In genomic region chr10:103584216-103585010, GRCh38 we compare ENCODE assay signal across 8 cellular contexts.
DNase-seq lines count a peak whose midpoint lies in the region; ATAC-seq and TF ChIP-seq lines count a peak whose summit lies in the region.

No MANE protein-coding gene starts in this region.

- DNase-seq in AG04450 (ENCODE audit: low read depth, low spot score) (no peak), MM.1S (peak; percentile 14), kidney epithelial cell (ENCODE audit: low read depth) (no peak), adrenal gland (no peak), NCI-H446 treated with DMSO at 0.1 percent for 48 hours (lab: John Stamatoyannopoulos, UW) (no peak)
- DNase-seq in activated naive CD4-positive, alpha-beta T cell treated with Interleukin-2 at 50 U/mL for 16 hours: peak; percentile 62
- DNase-seq in stimulated activated CD8-positive, alpha-beta memory T cell treated with anti-CD3 and anti-CD28 coated beads, Interleukin-4, amount 100 ng/mL, for 24 hours (ENCODE audit: low read depth): peak; percentile 40

- CTCF ChIA-PET in AG04450 (lab: Charles Lee): interaction anchor here (0.5 to 0.6 kb wide), 2 partner anchors 9 to 80 kb away, joined by 3 to 4 read pairs; no protein-coding TSS in a partner anchor

- H3K36me3 ChIP-seq in MM.1S (replicated peaks; ENCODE audit: insufficient read depth, low read length): no peaks in the 10 kb centered on the region; the same call in 1 of the 2 replicates
- no peaks in the 10 kb centered on the region for H3K36me3 ChIP-seq in kidney epithelial cell (ENCODE audit: control insufficient read depth, insufficient read depth, low read length)
- no peaks in the 10 kb centered on the region for H3K36me3 ChIP-seq in adrenal gland (replicated peaks in 1 of 2)

- no peaks in the 10 kb centered on the region for H4K20me1 ChIP-seq in MM.1S (ENCODE audit: insufficient read depth, low read length)

- H3K27me3 ChIP-seq in AG04450 (ENCODE audit: control insufficient read depth, insufficient read depth, low read length) (peaks cover 40% of the 10 kb centered on the region), MM.1S (replicated peaks; ENCODE audit: insufficient read depth, low read length) (no peaks in the 10 kb centered on the region), kidney epithelial cell (ENCODE audit: control insufficient read depth, insufficient read depth, low read length) (peaks cover 11% of the 10 kb centered on the region), adrenal gland (peaks cover 5% of the 10 kb centered on the region)

- TF ChIP-seq CTCF in AG04450 (IDR thresholded peaks at IDR 0.05; ENCODE audit: low read depth, low read length) (no peak), MM.1S (IDR thresholded peaks at IDR 0.05; ENCODE audit: low read length) (no peak), kidney epithelial cell (IDR thresholded peaks at IDR 0.05; ENCODE audit: insufficient read depth, low read length, poor library complexity, severe bottlenecking) (no peak), adrenal gland (IDR thresholded peaks at IDR 0.05) (no peak)

- TF ChIP-seq POLR2A in adrenal gland (IDR thresholded peaks at IDR 0.05): no peak

- no peak overlapping the region for H3K27ac ChIP-seq in AG04450 (ENCODE audit: low read depth, low read length)
- H3K27ac ChIP-seq in MM.1S (ENCODE audit: low read length): no peak overlapping the region
- H3K27ac ChIP-seq in adrenal gland: peak overlapping the region in 1 of 5 donors; percentile 5

- peaks cover 9% of the 10 kb centered on the region for H3K4me1 ChIP-seq in MM.1S (ENCODE audit: low read length)
- no peaks in the 10 kb centered on the region for H3K4me1 ChIP-seq in adrenal gland (replicated peaks in 1 of 2)

- H3K9me2 ChIP-seq in MM.1S (replicated peaks; ENCODE audit: insufficient read depth, low read length): no peaks in the 10 kb centered on the region

- POLR2A ChIA-PET in AG04450 (lab: Yijun Ruan, JAX): interaction anchor here (0.6 kb wide), 1 partner anchor 106 kb away, joined by 4 read pairs; no protein-coding TSS in a partner anchor

- no peak overlapping the region for H3K9ac ChIP-seq in MM.1S (ENCODE audit: low read length)

- H3K4me3 ChIP-seq in AG04450 (ENCODE audit: low read depth, low read length) (peak overlapping the region; percentile 37; the same call in 1 of the 2 replicates), MM.1S (ENCODE audit: low read length) (no peak overlapping the region), kidney epithelial cell (ENCODE audit: low read depth, low read length) (peak overlapping the region; percentile 32), adrenal gland (peak overlapping the region in 1 of 4 donors; percentile 52)

- no peak overlapping the region for H2AFZ ChIP-seq in MM.1S (ENCODE audit: low read length)

- no peak overlapping the region for H3K4me2 ChIP-seq in MM.1S (ENCODE audit: low read depth, low read length)

- no peaks in the 10 kb centered on the region for H3F3A ChIP-seq in MM.1S (ENCODE audit: insufficient read depth, low read length)

- no peak for ATAC-seq in GM19455 (IDR thresholded peaks at IDR 0.05; ENCODE audit: unreplicated experiment)

- WGBS in adrenal gland, 4 donors: 7 to 16% (median 12%) methylated on average over 12 to 111 of the region's 111 CpGs

- no peaks in the 10 kb centered on the region for H3K79me2 ChIP-seq in MM.1S (ENCODE audit: low read length)

- intact Hi-C loops in adrenal gland (cut with DNase I): no loop called here

- H3K9me3 ChIP-seq in AG04450 (ENCODE audit: control insufficient read depth, insufficient read depth, low read length): peaks cover 3% of the 10 kb centered on the region; the same call in 1 of the 2 replicates
- H3K9me3 ChIP-seq in MM.1S (replicated peaks; ENCODE audit: insufficient read depth, low read length): no peaks in the 10 kb centered on the region
- no peaks in the 10 kb centered on the region for H3K9me3 ChIP-seq in adrenal gland (replicated peaks in 1 of 3)

Comparison
In these comparisons a context has a peak if more than half of its experiments do, and no peak if none do; other contexts are left out.
1. DNase-seq: peak in MM.1S (single experiment), activated naive CD4-positive, alpha-beta T cell treated with Interleukin-2 at 50 U/mL for 16 hours (single experiment) and stimulated activated CD8-positive, alpha-beta memory T cell treated with anti-CD3 and anti-CD28 coated beads, Interleukin-4, amount 100 ng/mL, for 24 hours (single experiment); none in AG04450 (single experiment), kidney epithelial cell (single experiment), adrenal gland (0 of 7) and NCI-H446 treated with DMSO at 0.1 percent for 48 hours (single experiment).